Comparison of ENCODE assay signal across 11 cellular contexts in genomic region chr9:68933434-68934318, GRCh38.
A peak's percentile ranks its signal among the peaks of the same experiment; 100 is the strongest.
DNase-seq lines count a peak whose midpoint lies in the region; ATAC-seq and TF ChIP-seq lines count a peak whose summit lies in the region.
"Had no signal": no experiment of that assay in that cellular context is flagged by ENCODE, and none has a peak within 500 bp of the region (broad histone marks: within the 10 kb centered on the region; RNA-seq: fewer than 3 reads in every experiment).

No MANE protein-coding gene starts in this region.

- peak; percentile 73 for DNase-seq in GM12864 (ENCODE audit: low read depth)
- no peak for DNase-seq in stimulated activated CD4-positive, alpha-beta T cell treated with anti-CD3 and anti-CD28 coated beads, Interleukin-4, amount 100 ng/mL, for 1 hour
- DNase-seq in activated CD4-positive, alpha-beta T cell treated with anti-CD3 and anti-CD28 coated beads, Interleukin-2, amount 50 U/mL, for 1 hour = no peak
- no peak for DNase-seq in MCF 10A (ENCODE audit: unreplicated experiment)
- DNase-seq in C1 segment of cervical spinal cord (lab: John Stamatoyannopoulos, UW) = no peak
- DNase-seq: left lung, SW 1271 had no signal

- H3K27me3 Mint-ChIP-seq in MCF 10A (ENCODE audit: insufficient read depth, unreplicated experiment) = peaks cover 77% of the 10 kb centered on the region

- H3K27ac Mint-ChIP-seq in MCF 10A (ENCODE audit: low read depth, unreplicated experiment) = no peak overlapping the region

- no peak overlapping the region for H3K4me3 ChIP-seq in GM12864 (ENCODE audit: low read depth, low read length)
- H3K4me3 ChIP-seq: K562, left lung had no signal

- no peaks in the 10 kb centered on the region for H3K4me1 Mint-ChIP-seq in MCF 10A (ENCODE audit: insufficient read depth, unreplicated experiment)

- no peaks in the 10 kb centered on the region for H3K9me3 Mint-ChIP-seq in MCF 10A (ENCODE audit: unreplicated experiment)

- H3K36me3 Mint-ChIP-seq in MCF 10A (ENCODE audit: insufficient read depth, unreplicated experiment) = no peaks in the 10 kb centered on the region

- no TSS peak for BruUV-seq in MCF 10A (replicated peaks; lab: Mats Ljungman, UMichigan)

- CTCF ChIA-PET in MCF 10A (lab: Yijun Ruan, JAX) = interaction anchor here (0.5 to 0.6 kb wide), 4 partner anchors 47 to 491 kb away, joined by 3 to 8 read pairs (median 5); no protein-coding TSS in a partner anchor

- intact Hi-C loops in MCF 10A (cut with micrococcal nuclease) = no loop called here

- POLR2A ChIA-PET in MCF 10A (lab: Yijun Ruan, JAX) = no interaction called here

- H3K4me3 Mint-ChIP-seq in MCF 10A (ENCODE audit: unreplicated experiment) = no peak overlapping the region

- peak; percentile 94 for ATAC-seq in GM19438 (IDR thresholded peaks at IDR 0.05; ENCODE audit: low read depth, unreplicated experiment)
- peak; percentile 98 for ATAC-seq in HG02884 (IDR thresholded peaks at IDR 0.05; ENCODE audit: unreplicated experiment)
- ATAC-seq in HG03575 (IDR thresholded peaks at IDR 0.05; ENCODE audit: extremely low read depth, insufficient number of reproducible peaks, low FRiP score, unreplicated experiment) = peak; percentile 93
- ATAC-seq: K562, left lung had no signal

- TF ChIP-seq CTCF in GM12864 (IDR thresholded peaks at IDR 0.05; ENCODE audit: low read depth, low read length, missing control alignments) = no peak
- TF ChIP-seq CTCF in MCF 10A (IDR thresholded peaks at IDR 0.05; ENCODE audit: unreplicated experiment) = no peak
